In the genomic region with DNA sequence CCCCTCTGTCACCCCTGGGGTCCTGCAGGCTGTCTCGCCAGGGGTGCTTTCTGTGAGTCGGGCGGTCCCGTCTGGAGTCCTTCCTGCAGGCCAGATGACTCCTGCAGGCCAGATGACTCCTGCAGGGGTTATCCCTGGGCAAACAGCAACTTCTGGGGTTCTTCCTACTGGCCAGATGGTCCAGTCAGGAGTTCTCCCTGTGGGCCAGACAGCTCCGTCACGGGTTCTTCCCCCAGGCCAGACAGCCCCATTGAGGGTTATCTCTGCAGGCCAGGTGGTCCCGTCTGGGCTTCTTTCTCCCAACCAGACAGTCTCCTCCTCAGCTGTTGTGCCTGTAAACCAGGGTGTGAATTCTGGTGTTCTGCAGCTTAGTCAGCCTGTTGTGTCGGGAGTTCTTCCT, we compare ENCODE assay signal across 21 cellular contexts. TPM values are rescaled to one million over a fixed set of nuclear protein-coding genes. Genes with fewer than 3 reads are reported as not detected.
DNase-seq lines count a peak whose midpoint lies in the region; ATAC-seq, FAIRE-seq and TF ChIP-seq lines count a peak whose summit lies in the region.
"Had no signal": no experiment of that assay in that cellular context is flagged by ENCODE, and none has a peak within 500 bp of the region (broad histone marks: within the 10 kb centered on the region; RNA-seq: fewer than 3 reads in every experiment).

No MANE protein-coding gene starts in this region.

- H2BK12ac ChIP-seq in trophoblast cell (ENCODE audit: low read length): no peak overlapping the region

- TF ChIP-seq POLR2A in right lobe of liver (IDR thresholded peaks at IDR 0.05): no peak
- TF ChIP-seq POLR2A in GM12891 (IDR thresholded peaks at IDR 0.05; ENCODE audit: low read depth, low read length): no peak

- H3K9ac ChIP-seq in trophoblast cell (ENCODE audit: low read length): no peak overlapping the region
- H3K9ac ChIP-seq: GM23248 had no signal

- FAIRE-seq in GM12891 (lab: Jason Lieb, UNC): no peak
- FAIRE-seq: A204.1, GM19239, H54 had no signal

- H3K23ac ChIP-seq in trophoblast cell (ENCODE audit: low read length): no peak overlapping the region

- no CpG with 5 or more reads among the region's 8 CpGs for WGBS in right lobe of liver (ENCODE audit: insufficient coverage, low coverage, low lambda C conversion rate, missing lambda C conversion rate)
- no CpG with 5 or more reads among the region's 8 CpGs for WGBS in trophoblast cell (ENCODE audit: extremely low coverage, insufficient coverage, insufficient read length)

- H3K27ac ChIP-seq in WERI-Rb-1 (peak overlapping the region; percentile 59), right lobe of liver (no peak overlapping the region), trophoblast cell (ENCODE audit: low read depth, low read length) (no peak overlapping the region)
- H3K27ac ChIP-seq: GM23248 had no signal

- DNase-seq in NCI-H69 (lab: John Stamatoyannopoulos, UW): peak; percentile 61
- DNase-seq in WERI-Rb-1: peak; percentile 62
- peak; percentile 75 for DNase-seq in islet precursor cell
- DNase-seq in right lobe of liver: no peak
- DNase-seq in trophoblast cell: no peak
- no peak for DNase-seq in SW480 (ENCODE audit: low spot score)
- no peak for DNase-seq in GM12891 (ENCODE audit: insufficient read length, low spot score)
- DNase-seq: ACHN; BE2C; C1 segment of cervical spinal cord; CD4-positive, CD25-positive, alpha-beta regulatory T cell; CD8-positive, alpha-beta memory T cell; COR-L47; DMS153; DMS79; GF-D8; GM23248; HCEC 1CT had no signal

- H4K12ac ChIP-seq in trophoblast cell (ENCODE audit: low read depth, low read length): no peak overlapping the region

- no peaks in the 10 kb centered on the region for H3K79me2 ChIP-seq in trophoblast cell (ENCODE audit: control insufficient read depth, insufficient read depth, low read length, poor library complexity)

- no peak overlapping the region for H2BK5ac ChIP-seq in trophoblast cell (ENCODE audit: low read depth, low read length, poor library complexity)

- H2BK120ac ChIP-seq in trophoblast cell (ENCODE audit: insufficient read depth, low read length, poor library complexity): no peak overlapping the region

- H3K4me3 ChIP-seq in WERI-Rb-1 (ENCODE audit: low read depth, low read length) (no peak overlapping the region), right lobe of liver (no peak overlapping the region), trophoblast cell (ENCODE audit: low read depth, low read length) (no peak overlapping the region)
- H3K4me3 ChIP-seq: GM23248 had no signal

- no peak overlapping the region for H3K4ac ChIP-seq in trophoblast cell (ENCODE audit: low read depth, low read length)

- no peak overlapping the region for H3K18ac ChIP-seq in trophoblast cell (ENCODE audit: low read length)

- no peaks in the 10 kb centered on the region for H3K4me1 ChIP-seq in right lobe of liver
- peaks cover 2 to 5% of the 10 kb centered on the region in 2 experiments for H3K4me1 ChIP-seq in trophoblast cell (ENCODE audit: control insufficient read depth in 1 of 2, insufficient read depth in 2 of 2, low read length in 2 of 2)
- H3K4me1 ChIP-seq: BE2C had no signal

- intact Hi-C loops in right lobe of liver (cut with DNase I): no loop called here

- H3K4me2 ChIP-seq in trophoblast cell (ENCODE audit: low read length): no peak overlapping the region

- no peak overlapping the region for H3K14ac ChIP-seq in trophoblast cell (ENCODE audit: low read length)

- H3K79me1 ChIP-seq in trophoblast cell (ENCODE audit: low read length): no peaks in the 10 kb centered on the region

- ATAC-seq in right lobe of liver: no peak

- H2AFZ ChIP-seq in trophoblast cell (ENCODE audit: insufficient read depth, low read length, poor library complexity): no peak overlapping the region
- H2AFZ ChIP-seq: GM23248 had no signal

- H4K91ac ChIP-seq in trophoblast cell (ENCODE audit: low read depth, low read length): no peak overlapping the region

- H3K36me3 ChIP-seq in WERI-Rb-1 (peaks cover 84% of the 10 kb centered on the region), right lobe of liver (peaks cover 0 to 55% (median 11%) of the 10 kb centered on the region in 4 donors), trophoblast cell (ENCODE audit: control insufficient read depth in 1 of 2, insufficient read depth in 2 of 2, low read length in 2 of 2) (peaks cover 34 to 42% of the 10 kb centered on the region in 2 experiments)

- H3K9me3 ChIP-seq in WERI-Rb-1 (ENCODE audit: severe bottlenecking) (no peaks in the 10 kb centered on the region), right lobe of liver (no peaks in the 10 kb centered on the region), trophoblast cell (ENCODE audit: insufficient read depth, low read depth, low read length) (peaks cover 8% of the 10 kb centered on the region)
- H3K9me3 ChIP-seq: BE2C had no signal

- H4K8ac ChIP-seq in trophoblast cell (ENCODE audit: low read depth, low read length): no peak overlapping the region

- no peak overlapping the region for H2AK5ac ChIP-seq in trophoblast cell (ENCODE audit: low read length)

- TF ChIP-seq CTCF in WERI-Rb-1 (IDR thresholded peaks at IDR 0.05; ENCODE audit: low read depth, low read length): no peak
- TF ChIP-seq CTCF in right lobe of liver (IDR thresholded peaks at IDR 0.05): no peak

- H3K27me3 ChIP-seq in WERI-Rb-1 (ENCODE audit: insufficient read depth, low read depth, severe bottlenecking): no peaks in the 10 kb centered on the region
- H3K27me3 ChIP-seq in right lobe of liver: no peaks in the 10 kb centered on the region
- no peaks in the 10 kb centered on the region for H3K27me3 ChIP-seq in trophoblast cell (ENCODE audit: insufficient read depth, low read length)
- H3K27me3 ChIP-seq: BE2C had no signal

TF ChIP-seq in GM12891, 5 proteins besides CTCF, POLR2A, EP300 and RAD21:
- TF ChIP-seq POU2F2 (IDR thresholded peaks at IDR 0.05; ENCODE audit: low read depth, low read length): no peak
- TF ChIP-seq PAX5 (IDR thresholded peaks at IDR 0.05; ENCODE audit: insufficient read depth, low read length, severe bottlenecking): no peak
- no peak for TF ChIP-seq POLR2AphosphoS5 (IDR thresholded peaks at IDR 0.05; ENCODE audit: low read depth, low read length)
- no peak for TF ChIP-seq SPI1 (IDR thresholded peaks at IDR 0.05; ENCODE audit: low read depth, low read length)
- no peak for TF ChIP-seq TAF1 (IDR thresholded peaks at IDR 0.05; ENCODE audit: low read depth, low read length)

RNA-seq across cellular contexts. Expression of gene ADNP2, which starts 27.6 kb away (rescaled TPM):
- total RNA-seq in right lobe of liver: 1 to 10 TPM; 4.4 to 9.9 (median 7.7) TPM
- 13.6 and 13.8 TPM in 2 replicates for polyA plus RNA-seq in trophoblast cell (2013)
- 9.4 TPM for polyA plus RNA-seq in GM12891 (2012; ENCODE audit: low read depth, missing spikeins)

Comparison
In these comparisons a context has a peak if more than half of its experiments do, and no peak if none do; other contexts are left out.
1. DNase-seq: peak in NCI-H69 (single experiment), WERI-Rb-1 (single experiment) and islet precursor cell (single experiment); none in right lobe of liver (0 of 3), trophoblast cell (0 of 2), SW480 (single experiment) and GM12891 (single experiment).